1 cellular context compared by ENCODE assay signal in the genomic region with DNA sequence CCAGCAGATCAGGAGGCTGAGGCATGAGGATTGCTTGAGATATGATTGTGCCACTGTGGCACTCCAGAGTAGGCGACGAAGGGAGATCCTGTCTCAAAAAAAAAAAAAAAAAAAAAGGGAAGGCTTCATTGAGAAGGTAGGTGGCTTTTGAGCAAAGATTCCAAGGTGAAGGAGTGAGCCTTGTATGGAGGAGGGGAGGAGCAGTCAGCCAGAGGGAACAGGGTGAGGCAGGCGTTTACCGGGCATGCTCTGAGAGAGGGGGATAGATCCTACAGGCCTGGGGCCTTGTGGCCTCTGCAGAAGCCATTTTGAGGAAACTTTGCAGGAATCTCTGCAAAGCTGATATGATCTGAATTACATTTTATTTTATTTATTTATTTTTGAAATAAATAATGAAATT.
TF ChIP-seq lines count a peak whose summit lies in the region.

No MANE protein-coding gene starts in this region.

TF ChIP-seq in GM23338, 12 proteins besides CTCF, POLR2A, EP300 and RAD21:
- TF ChIP-seq REST (IDR thresholded peaks at IDR 0.05; ENCODE audit: unreplicated experiment) = no peak
- no peak for TF ChIP-seq EZH2 (IDR thresholded peaks at IDR 0.05; ENCODE audit: low read depth, unreplicated experiment)
- TF ChIP-seq ZNF114 (CRISPR knock-in tag; IDR thresholded peaks at IDR 0.05) = no peak
- TF ChIP-seq, protein P1, sequence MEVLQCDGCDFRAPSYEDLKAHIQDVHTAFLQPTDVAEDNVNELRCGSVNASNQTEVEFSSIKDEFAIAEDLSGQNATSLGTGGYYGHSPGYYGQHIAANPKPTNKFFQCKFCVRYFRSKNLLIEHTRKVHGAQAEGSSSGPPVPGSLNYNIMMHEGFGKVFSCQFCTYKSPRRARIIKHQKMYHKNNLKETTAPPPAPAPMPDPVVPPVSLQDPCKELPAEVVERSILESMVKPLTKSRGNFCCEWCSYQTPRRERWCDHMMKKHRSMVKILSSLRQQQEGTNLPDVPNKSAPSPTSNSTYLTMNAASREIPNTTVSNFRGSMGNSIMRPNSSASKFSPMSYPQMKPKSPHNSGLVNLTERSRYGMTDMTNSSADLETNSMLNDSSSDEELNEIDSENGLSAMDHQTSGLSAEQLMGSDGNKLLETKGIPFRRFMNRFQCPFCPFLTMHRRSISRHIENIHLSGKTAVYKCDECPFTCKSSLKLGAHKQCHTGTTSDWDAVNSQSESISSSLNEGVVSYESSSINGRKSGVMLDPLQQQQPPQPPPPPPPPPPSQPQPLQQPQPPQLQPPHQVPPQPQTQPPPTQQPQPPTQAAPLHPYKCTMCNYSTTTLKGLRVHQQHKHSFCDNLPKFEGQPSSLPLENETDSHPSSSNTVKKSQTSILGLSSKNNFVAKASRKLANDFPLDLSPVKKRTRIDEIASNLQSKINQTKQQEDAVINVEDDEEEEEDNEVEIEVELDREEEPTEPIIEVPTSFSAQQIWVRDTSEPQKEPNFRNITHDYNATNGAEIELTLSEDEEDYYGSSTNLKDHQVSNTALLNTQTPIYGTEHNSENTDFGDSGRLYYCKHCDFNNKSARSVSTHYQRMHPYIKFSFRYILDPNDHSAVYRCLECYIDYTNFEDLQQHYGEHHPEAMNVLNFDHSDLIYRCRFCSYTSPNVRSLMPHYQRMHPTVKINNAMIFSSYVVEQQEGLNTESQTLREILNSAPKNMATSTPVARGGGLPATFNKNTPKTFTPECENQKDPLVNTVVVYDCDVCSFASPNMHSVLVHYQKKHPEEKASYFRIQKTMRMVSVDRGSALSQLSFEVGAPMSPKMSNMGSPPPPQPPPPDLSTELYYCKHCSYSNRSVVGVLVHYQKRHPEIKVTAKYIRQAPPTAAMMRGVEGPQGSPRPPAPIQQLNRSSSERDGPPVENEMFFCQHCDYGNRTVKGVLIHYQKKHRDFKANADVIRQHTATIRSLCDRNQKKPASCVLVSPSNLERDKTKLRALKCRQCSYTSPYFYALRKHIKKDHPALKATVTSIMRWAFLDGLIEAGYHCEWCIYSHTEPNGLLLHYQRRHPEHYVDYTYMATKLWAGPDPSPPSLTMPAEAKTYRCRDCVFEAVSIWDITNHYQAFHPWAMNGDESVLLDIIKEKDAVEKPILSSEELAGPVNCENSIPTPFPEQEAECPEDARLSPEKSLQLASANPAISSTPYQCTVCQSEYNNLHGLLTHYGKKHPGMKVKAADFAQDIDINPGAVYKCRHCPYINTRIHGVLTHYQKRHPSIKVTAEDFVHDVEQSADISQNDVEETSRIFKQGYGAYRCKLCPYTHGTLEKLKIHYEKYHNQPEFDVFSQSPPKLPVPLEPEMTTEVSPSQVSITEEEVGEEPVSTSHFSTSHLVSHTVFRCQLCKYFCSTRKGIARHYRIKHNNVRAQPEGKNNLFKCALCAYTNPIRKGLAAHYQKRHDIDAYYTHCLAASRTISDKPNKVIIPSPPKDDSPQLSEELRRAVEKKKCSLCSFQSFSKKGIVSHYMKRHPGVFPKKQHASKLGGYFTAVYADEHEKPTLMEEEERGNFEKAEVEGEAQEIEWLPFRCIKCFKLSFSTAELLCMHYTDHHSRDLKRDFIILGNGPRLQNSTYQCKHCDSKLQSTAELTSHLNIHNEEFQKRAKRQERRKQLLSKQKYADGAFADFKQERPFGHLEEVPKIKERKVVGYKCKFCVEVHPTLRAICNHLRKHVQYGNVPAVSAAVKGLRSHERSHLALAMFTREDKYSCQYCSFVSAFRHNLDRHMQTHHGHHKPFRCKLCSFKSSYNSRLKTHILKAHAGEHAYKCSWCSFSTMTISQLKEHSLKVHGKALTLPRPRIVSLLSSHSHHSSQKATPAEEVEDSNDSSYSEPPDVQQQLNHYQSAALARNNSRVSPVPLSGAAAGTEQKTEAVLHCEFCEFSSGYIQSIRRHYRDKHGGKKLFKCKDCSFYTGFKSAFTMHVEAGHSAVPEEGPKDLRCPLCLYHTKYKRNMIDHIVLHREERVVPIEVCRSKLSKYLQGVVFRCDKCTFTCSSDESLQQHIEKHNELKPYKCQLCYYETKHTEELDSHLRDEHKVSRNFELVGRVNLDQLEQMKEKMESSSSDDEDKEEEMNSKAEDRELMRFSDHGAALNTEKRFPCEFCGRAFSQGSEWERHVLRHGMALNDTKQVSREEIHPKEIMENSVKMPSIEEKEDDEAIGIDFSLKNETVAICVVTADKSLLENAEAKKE (CRISPR knock-in tag; IDR thresholded peaks at IDR 0.05) = no peak
- TF ChIP-seq STAT1 (IDR thresholded peaks at IDR 0.05; ENCODE audit: unreplicated experiment) = no peak
- TF ChIP-seq, protein P2, sequence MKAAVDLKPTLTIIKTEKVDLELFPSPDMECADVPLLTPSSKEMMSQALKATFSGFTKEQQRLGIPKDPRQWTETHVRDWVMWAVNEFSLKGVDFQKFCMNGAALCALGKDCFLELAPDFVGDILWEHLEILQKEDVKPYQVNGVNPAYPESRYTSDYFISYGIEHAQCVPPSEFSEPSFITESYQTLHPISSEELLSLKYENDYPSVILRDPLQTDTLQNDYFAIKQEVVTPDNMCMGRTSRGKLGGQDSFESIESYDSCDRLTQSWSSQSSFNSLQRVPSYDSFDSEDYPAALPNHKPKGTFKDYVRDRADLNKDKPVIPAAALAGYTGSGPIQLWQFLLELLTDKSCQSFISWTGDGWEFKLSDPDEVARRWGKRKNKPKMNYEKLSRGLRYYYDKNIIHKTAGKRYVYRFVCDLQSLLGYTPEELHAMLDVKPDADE (IDR thresholded peaks at IDR 0.05) = no peak
- TF ChIP-seq ZNF331 (CRISPR knock-in tag; IDR thresholded peaks at IDR 0.05; ENCODE audit: low read depth) = no peak
- no peak for TF ChIP-seq NANOG (IDR thresholded peaks at IDR 0.05; ENCODE audit: borderline replicate concordance)
- no peak for TF ChIP-seq CREB1 (CRISPR knock-in tag; IDR thresholded peaks at IDR 0.05; ENCODE audit: low read depth)
- no peak for TF ChIP-seq JUNB (IDR thresholded peaks at IDR 0.05; ENCODE audit: unreplicated experiment)
- no peak for TF ChIP-seq POLR2AphosphoS5 (IDR thresholded peaks at IDR 0.05; ENCODE audit: low read depth)
- no peak for TF ChIP-seq EZH2phosphoT487 (IDR thresholded peaks at IDR 0.05; ENCODE audit: unreplicated experiment)
